In the genomic region with DNA sequence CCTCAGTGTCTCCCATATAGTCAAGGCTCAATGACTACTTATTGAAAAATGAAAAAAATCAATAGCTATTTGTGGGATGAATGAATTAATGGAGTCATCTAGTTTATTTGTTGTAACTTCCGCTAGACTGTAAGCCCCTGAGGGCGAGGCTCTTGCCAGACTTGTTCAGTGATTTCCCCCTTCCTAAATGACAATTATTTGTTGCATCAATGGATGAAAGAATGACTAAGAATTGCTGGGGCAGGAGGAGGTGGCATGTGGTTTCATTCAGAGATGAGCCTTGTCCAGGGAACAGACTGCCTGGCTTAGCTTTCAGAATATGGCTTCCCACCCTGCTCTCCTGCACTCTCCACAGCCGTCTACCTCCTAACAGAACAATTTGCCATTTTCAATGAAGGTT, we compare ENCODE assay signal across 9 cellular contexts. TPM values are rescaled to one million over a fixed set of nuclear protein-coding genes. Genes with fewer than 3 reads are reported as not detected.
DNase-seq lines count a peak whose midpoint lies in the region; ATAC-seq and TF ChIP-seq lines count a peak whose summit lies in the region.
"Had no signal": no experiment of that assay in that cellular context is flagged by ENCODE, and none has a peak within 500 bp of the region (broad histone marks: within the 10 kb centered on the region; RNA-seq: fewer than 3 reads in every experiment).

No MANE protein-coding gene starts in this region.

- TF ChIP-seq POLR2A in HCT116 (IDR thresholded peaks at IDR 0.05; ENCODE audit: borderline replicate concordance, extremely low read depth, insufficient read depth, insufficient read length): no peak

- H4K20me1 ChIP-seq in HCT116 (ENCODE audit: insufficient read depth): no peaks in the 10 kb centered on the region

- no peaks in the 10 kb centered on the region for H3K9me3 ChIP-seq in HCT116 (ENCODE audit: control insufficient read depth in 1 of 2, insufficient read depth in 1 of 2, low read depth in 1 of 2, low read length in 2 of 2)

- POLR2A ChIA-PET in HCT116 (lab: Charles Lee): interaction anchor here (3.0 kb wide), 1 partner anchor 12 kb away, joined by 13 read pairs; a partner anchor contains a TSS
- POLR2A ChIA-PET in naive thymus-derived CD8-positive, alpha-beta T cell (lab: Charles Lee): interaction anchor here (0.9 to 3.9 kb wide), 10 partner anchors 11 to 1425 kb away, joined by 3 to 68 read pairs (median 4); a partner anchor contains a TSS

- peak overlapping the region; percentile 93; the same call in 1 of the 2 replicates for H3K27ac ChIP-seq in C4-2B
- no peak overlapping the region for H3K27ac ChIP-seq in HCT116 (ENCODE audit: low read depth, low read length)

- no TSS peak for BruUV-seq in HCT116 (replicated peaks; lab: Mats Ljungman, UMichigan)

- no peak overlapping the region for H3K4me3 ChIP-seq in HCT116 (replicated peaks in 1 of 2; ENCODE audit: low read depth in 1 of 2, low read length in 2 of 2)

- H3K27ac Mint-ChIP-seq in activated T-helper 17 cell treated with anti-CD3 and anti-CD28 coated beads, Interleukin-2, amount 50 U/mL, for 72 hours: peak overlapping the region; percentile 74
- peak overlapping the region; percentile 70 to 98 (median 89) for H3K27ac Mint-ChIP-seq in naive thymus-derived CD8-positive, alpha-beta T cell

- intact Hi-C loops in HCT116 (cut with micrococcal nuclease): no loop called here

- peaks cover 30% of the 10 kb centered on the region for H3K36me3 Mint-ChIP-seq in activated T-helper 17 cell treated with anti-CD3 and anti-CD28 coated beads, Interleukin-2, amount 50 U/mL, for 72 hours (ENCODE audit: low read depth)
- H3K36me3 Mint-ChIP-seq in naive thymus-derived CD8-positive, alpha-beta T cell: peaks cover 0 to 16% (median 0%) of the 10 kb centered on the region in 3 donors

- peaks cover 15 to 24% of the 10 kb centered on the region in 2 experiments for H3K4me1 ChIP-seq in HCT116 (ENCODE audit: control insufficient read depth in 1 of 2, insufficient read depth in 2 of 2, low read length in 2 of 2)

- no peaks in the 10 kb centered on the region for H3K27me3 ChIP-seq in HCT116 (ENCODE audit: insufficient read depth, low read length)

- no peaks in the 10 kb centered on the region for H3K9me3 Mint-ChIP-seq in activated T-helper 17 cell treated with anti-CD3 and anti-CD28 coated beads, Interleukin-2, amount 50 U/mL, for 72 hours
- H3K9me3 Mint-ChIP-seq in naive thymus-derived CD8-positive, alpha-beta T cell: no peaks in the 10 kb centered on the region

- H3K9me2 ChIP-seq in HCT116 (ENCODE audit: insufficient read depth): no peaks in the 10 kb centered on the region

- H3K4me2 ChIP-seq in HCT116 (ENCODE audit: low read length): no peak overlapping the region

- no peak for TF ChIP-seq CTCF in C4-2B (conservative IDR thresholded peaks at IDR 0.05)
- no peak for TF ChIP-seq CTCF in HCT116 (IDR thresholded peaks at IDR 0.05 in 2 of 3, conservative IDR thresholded peaks at IDR 0.05 in 1 of 3; ENCODE audit: borderline replicate concordance in 1 of 3, insufficient read depth in 1 of 3, low read depth in 2 of 3, low read length in 2 of 3)

- DNase-seq in HCT116 (ENCODE audit: low read depth, low spot score): no peak
- no peak for DNase-seq in naive thymus-derived CD8-positive, alpha-beta T cell
- no peak for DNase-seq in GF-D8 (lab: John Stamatoyannopoulos, UW)
- DNase-seq in NCI-H1417 (lab: John Stamatoyannopoulos, UW): no peak
- DNase-seq in NCI-H2171 treated with DMSO at 0.1 percent for 48 hours (lab: John Stamatoyannopoulos, UW): no peak
- DNase-seq: NCI-H524 had no signal

- H3K4me3 Mint-ChIP-seq in activated T-helper 17 cell treated with anti-CD3 and anti-CD28 coated beads, Interleukin-2, amount 50 U/mL, for 72 hours: peak overlapping the region; percentile 82
- H3K4me3 Mint-ChIP-seq in naive thymus-derived CD8-positive, alpha-beta T cell: peak overlapping the region; percentile 63 to 92 (median 85)

- RAD21 ChIA-PET in HCT116 (lab: Charles Lee; ENCODE audit: low non-redundant PET in 1 of 2, low total read pairs in 2 of 2, uncharacterized antibody in 2 of 2, unreplicated experiment in 2 of 2): no interaction called here

- no peak overlapping the region for H3K9ac ChIP-seq in HCT116 (ENCODE audit: low read length)

- H3K79me2 ChIP-seq in HCT116 (ENCODE audit: insufficient read depth, low read length): peaks cover 39% of the 10 kb centered on the region

- no peak for TF ChIP-seq RAD21 in HCT116 (IDR thresholded peaks at IDR 0.05; ENCODE audit: low read depth)

- ATAC-seq in HCT116 (no peak), HG03342 (IDR thresholded peaks at IDR 0.05; ENCODE audit: unreplicated experiment) (no peak)
- no peak for ATAC-seq in activated T-helper 17 cell treated with anti-CD3 and anti-CD28 coated beads, Interleukin-2, amount 50 U/mL, for 72 hours (replicated peaks)
- ATAC-seq in naive thymus-derived CD8-positive, alpha-beta T cell: no peak

- peak overlapping the region; percentile 67 for H2AFZ ChIP-seq in HCT116 (ENCODE audit: low read depth, low read length, poor library complexity, severe bottlenecking)

- H3K4me1 Mint-ChIP-seq in activated T-helper 17 cell treated with anti-CD3 and anti-CD28 coated beads, Interleukin-2, amount 50 U/mL, for 72 hours: peaks cover 41% of the 10 kb centered on the region
- peaks cover 23 to 54% (median 47%) of the 10 kb centered on the region in 4 donors for H3K4me1 Mint-ChIP-seq in naive thymus-derived CD8-positive, alpha-beta T cell

- peaks cover 2 to 15% of the 10 kb centered on the region in 2 experiments; a peak in 3 of 4 replicates for H3K36me3 ChIP-seq in HCT116 (ENCODE audit: control insufficient read depth in 1 of 2, insufficient read depth in 2 of 2, low read length in 2 of 2)

- H3K27me3 Mint-ChIP-seq in activated T-helper 17 cell treated with anti-CD3 and anti-CD28 coated beads, Interleukin-2, amount 50 U/mL, for 72 hours: no peaks in the 10 kb centered on the region
- peaks cover 0 to 4% (median 0%) of the 10 kb centered on the region in 5 donors for H3K27me3 Mint-ChIP-seq in naive thymus-derived CD8-positive, alpha-beta T cell

- CTCF ChIA-PET in HCT116 (lab: Charles Lee): interaction anchor here (1.0 kb wide), 1 partner anchor 12 kb away, joined by 3 read pairs; a partner anchor contains a TSS

TF ChIP-seq in HCT116, 20 proteins besides CTCF, POLR2A, EP300 and RAD21 (continues in another document):
- TF ChIP-seq YY1 (IDR thresholded peaks at IDR 0.05; ENCODE audit: extremely low read depth, insufficient replicate concordance, low read depth, low read length): no peak
- TF ChIP-seq, protein P1, sequence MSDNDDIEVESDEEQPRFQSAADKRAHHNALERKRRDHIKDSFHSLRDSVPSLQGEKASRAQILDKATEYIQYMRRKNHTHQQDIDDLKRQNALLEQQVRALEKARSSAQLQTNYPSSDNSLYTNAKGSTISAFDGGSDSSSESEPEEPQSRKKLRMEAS (IDR thresholded peaks at IDR 0.05): no peak
- TF ChIP-seq CBX3 (IDR thresholded peaks at IDR 0.05; ENCODE audit: low read depth): no peak
- TF ChIP-seq EGR1 (IDR thresholded peaks at IDR 0.05; ENCODE audit: low read depth): no peak
- TF ChIP-seq SP1 (IDR thresholded peaks at IDR 0.05; ENCODE audit: low read depth): no peak
- TF ChIP-seq POLR2AphosphoS5 (IDR thresholded peaks at IDR 0.05; ENCODE audit: low read depth, low read length): no peak
- TF ChIP-seq TCF7L2 (IDR thresholded peaks at IDR 0.05; ENCODE audit: borderline replicate concordance, extremely low read depth, insufficient read depth, insufficient read length): no peak
- no peak for TF ChIP-seq SIN3A (IDR thresholded peaks at IDR 0.05; ENCODE audit: low read depth)
- no peak for TF ChIP-seq FOSL1 (IDR thresholded peaks at IDR 0.05; ENCODE audit: low read depth)
- TF ChIP-seq, protein P2, sequence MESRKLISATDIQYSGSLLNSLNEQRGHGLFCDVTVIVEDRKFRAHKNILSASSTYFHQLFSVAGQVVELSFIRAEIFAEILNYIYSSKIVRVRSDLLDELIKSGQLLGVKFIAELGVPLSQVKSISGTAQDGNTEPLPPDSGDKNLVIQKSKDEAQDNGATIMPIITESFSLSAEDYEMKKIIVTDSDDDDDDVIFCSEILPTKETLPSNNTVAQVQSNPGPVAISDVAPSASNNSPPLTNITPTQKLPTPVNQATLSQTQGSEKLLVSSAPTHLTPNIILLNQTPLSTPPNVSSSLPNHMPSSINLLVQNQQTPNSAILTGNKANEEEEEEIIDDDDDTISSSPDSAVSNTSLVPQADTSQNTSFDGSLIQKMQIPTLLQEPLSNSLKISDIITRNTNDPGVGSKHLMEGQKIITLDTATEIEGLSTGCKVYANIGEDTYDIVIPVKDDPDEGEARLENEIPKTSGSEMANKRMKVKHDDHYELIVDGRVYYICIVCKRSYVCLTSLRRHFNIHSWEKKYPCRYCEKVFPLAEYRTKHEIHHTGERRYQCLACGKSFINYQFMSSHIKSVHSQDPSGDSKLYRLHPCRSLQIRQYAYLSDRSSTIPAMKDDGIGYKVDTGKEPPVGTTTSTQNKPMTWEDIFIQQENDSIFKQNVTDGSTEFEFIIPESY (IDR thresholded peaks at IDR 0.05; ENCODE audit: extremely low read depth, insufficient replicate concordance, low read length): no peak

RNA-seq across cellular contexts. Expression of a gene that starts 1.1 kb away (rescaled TPM):
- total RNA-seq in HCT116 (2021; ENCODE audit: unreplicated experiment): 129 TPM
- 110 and 112 TPM in 2 replicates for polyA plus RNA-seq in HCT116 (2012)
- 100 to 1,000 TPM in 1 of 2 donors, 10 to 100 TPM in 1; 77.1 to 107 TPM for total RNA-seq in activated T-helper 17 cell treated with anti-CD3 and anti-CD28 coated beads, Interleukin-2, amount 50 U/mL, for 72 hours
- total RNA-seq in naive thymus-derived CD8-positive, alpha-beta T cell: 10 to 100 TPM; 37.9 to 45.4 TPM
- polyA plus RNA-seq in naive thymus-derived CD8-positive, alpha-beta T cell: 10 to 100 TPM; 26.8 to 27.9 (median 26.9) TPM

RNA-seq across cellular contexts. Expression of a gene that starts 11.6 kb away (rescaled TPM):
- 72.8 TPM for total RNA-seq in HCT116 (2021; ENCODE audit: unreplicated experiment)
- 61.6 and 66.2 TPM in 2 replicates for polyA plus RNA-seq in HCT116 (2012)
- 10 to 100 TPM; 45.5 to 78.0 TPM for total RNA-seq in activated T-helper 17 cell treated with anti-CD3 and anti-CD28 coated beads, Interleukin-2, amount 50 U/mL, for 72 hours
- 10 to 100 TPM; 78.2 to 80.3 TPM for total RNA-seq in naive thymus-derived CD8-positive, alpha-beta T cell
- polyA plus RNA-seq in naive thymus-derived CD8-positive, alpha-beta T cell: 100 to 1,000 TPM in 1 of 3 donors, 10 to 100 TPM in 2; 66.9 to 118 (median 91.4) TPM

RNA-seq across cellular contexts. Expression of a gene that starts 24.5 kb away (rescaled TPM):
- not detected for total RNA-seq in HCT116 (2021; ENCODE audit: unreplicated experiment)
- 0.05 and 0.10 TPM in 2 replicates for polyA plus RNA-seq in HCT116 (2012)
- under 1 TPM; 0.08 to 0.13 TPM for total RNA-seq in activated T-helper 17 cell treated with anti-CD3 and anti-CD28 coated beads, Interleukin-2, amount 50 U/mL, for 72 hours
- total RNA-seq in naive thymus-derived CD8-positive, alpha-beta T cell: not detected
- under 1 TPM in 1 of 3 donors, not detected in 2; 0.05 TPM for polyA plus RNA-seq in naive thymus-derived CD8-positive, alpha-beta T cell

RNA-seq across cellular contexts. Expression of a gene that starts 36.6 kb away (rescaled TPM):
- total RNA-seq in HCT116 (2021; ENCODE audit: unreplicated experiment): 100 TPM
- 129 TPM in 2 replicates for polyA plus RNA-seq in HCT116 (2012)
- 10 to 100 TPM; 29.7 to 52.2 TPM for total RNA-seq in activated T-helper 17 cell treated with anti-CD3 and anti-CD28 coated beads, Interleukin-2, amount 50 U/mL, for 72 hours
- 10 to 100 TPM; 15.8 to 19.1 TPM for total RNA-seq in naive thymus-derived CD8-positive, alpha-beta T cell
- 1 to 10 TPM in 2 of 3 donors, under 1 TPM in 1; 0.60 to 2.9 (median 1.0) TPM for polyA plus RNA-seq in naive thymus-derived CD8-positive, alpha-beta T cell
